Comparison of ENCODE assay signal across 8 cellular contexts in the genomic region with DNA sequence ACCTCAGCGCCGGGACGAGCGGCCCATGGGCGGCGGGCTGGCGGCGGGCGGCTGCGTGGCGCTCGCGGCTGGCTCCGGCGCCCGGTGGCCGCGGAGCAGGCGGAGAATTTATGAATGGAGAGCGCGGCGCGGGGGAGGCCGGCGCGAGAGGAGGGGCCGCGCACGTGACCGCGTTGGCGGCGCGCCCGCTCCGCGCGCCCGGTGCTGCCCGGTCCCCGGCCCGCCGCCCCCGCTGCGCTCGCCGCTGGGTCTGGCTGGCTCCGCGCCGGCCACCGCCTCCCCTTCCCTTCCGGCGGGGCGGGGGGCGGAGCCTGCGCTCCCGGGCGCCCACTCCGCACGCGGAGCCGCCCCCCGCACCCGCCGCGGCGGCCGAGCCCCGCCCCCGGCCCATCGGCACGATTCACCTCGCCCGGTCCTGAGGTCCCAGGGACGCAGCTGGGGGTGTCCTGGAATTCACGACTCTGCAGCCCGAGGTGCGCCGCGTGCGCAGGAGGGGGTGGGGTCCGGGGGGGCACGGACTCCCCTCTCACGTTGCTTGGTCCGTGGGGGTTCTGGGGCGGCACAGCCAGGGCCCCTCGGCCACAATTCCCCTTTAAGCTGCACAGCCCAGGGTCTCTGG. TPM values are rescaled to one million over a fixed set of nuclear protein-coding genes. Genes with fewer than 3 reads are reported as not detected.
DNase-seq lines count a peak whose midpoint lies in the region; ATAC-seq lines count a peak whose summit lies in the region.

A gene with protein sequence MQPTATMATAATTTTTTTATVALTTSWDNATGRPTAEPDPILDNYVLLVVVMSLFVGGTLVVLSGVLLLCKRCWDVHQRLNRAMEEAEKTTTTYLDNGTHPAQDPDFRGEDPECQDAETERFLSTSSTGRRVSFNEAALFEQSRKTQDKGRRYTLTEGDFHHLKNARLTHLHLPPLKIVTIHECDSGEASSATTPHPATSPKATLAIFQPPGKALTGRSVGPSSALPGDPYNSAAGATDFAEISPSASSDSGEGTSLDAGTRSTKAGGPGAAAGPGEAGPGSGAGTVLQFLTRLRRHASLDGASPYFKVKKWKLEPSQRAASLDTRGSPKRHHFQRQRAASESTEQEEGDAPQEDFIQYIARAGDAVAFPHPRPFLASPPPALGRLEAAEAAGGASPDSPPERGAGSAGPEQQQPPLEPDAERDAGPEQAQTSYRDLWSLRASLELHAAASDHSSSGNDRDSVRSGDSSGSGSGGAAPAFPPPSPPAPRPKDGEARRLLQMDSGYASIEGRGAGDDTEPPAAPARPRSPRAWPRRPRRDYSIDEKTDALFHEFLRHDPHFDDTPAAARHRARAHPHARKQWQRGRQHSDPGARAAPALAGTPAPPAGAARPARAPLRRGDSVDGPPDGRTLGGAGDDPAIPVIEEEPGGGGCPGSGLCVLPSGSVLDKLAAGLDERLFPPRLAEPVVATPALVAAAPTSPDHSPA (minus strand): TSS at position 252 of the 619 bp plus-strand sequence. CDS start 1,905 bp downstream, outside the sequence.

- WGBS in ectodermal cell, 2 experiments, result 1% methylated on average over 87 of the region's 87 CpGs

- peak within 1 kb of the TSS; percentile 66 for H3K4me3 Mint-ChIP-seq in activated CD4-positive, alpha-beta T cell treated with anti-CD3 and anti-CD28 coated beads, Interleukin-2, amount 10 ng/mL, durations not matched to agents 7 days and 5 days
- peak within 1 kb of the TSS; percentile 79 to 92 (median 85) for H3K4me3 Mint-ChIP-seq in naive B cell

- peaks cover 7% of the 10 kb centered on the region; the same call in 1 of the 2 replicates for H3K4me1 ChIP-seq in SJCRH30
- peaks cover 3% of the 10 kb centered on the region for H3K4me1 ChIP-seq in ectodermal cell (ENCODE audit: control insufficient read depth, insufficient read depth, low read length)

- peaks cover 9% of the 10 kb centered on the region for H3K36me3 Mint-ChIP-seq in activated CD4-positive, alpha-beta T cell treated with anti-CD3 and anti-CD28 coated beads, Interleukin-2, amount 10 ng/mL, durations not matched to agents 7 days and 5 days (ENCODE audit: low read depth)
- no peaks in the 10 kb centered on the region for H3K36me3 Mint-ChIP-seq in naive B cell

- no peaks in the 10 kb centered on the region for H3K36me3 ChIP-seq in SJCRH30
- peaks cover 17% of the 10 kb centered on the region for H3K36me3 ChIP-seq in ectodermal cell (ENCODE audit: control insufficient read depth, insufficient read depth, low read length)

- H3K9me3 ChIP-seq in SJCRH30 (replicated peaks) (no peaks in the 10 kb centered on the region), ectodermal cell (ENCODE audit: control insufficient read depth, low read length) (no peaks in the 10 kb centered on the region)

- peak within 1 kb of the TSS; percentile 72 for H3K27ac Mint-ChIP-seq in activated CD4-positive, alpha-beta T cell treated with anti-CD3 and anti-CD28 coated beads, Interleukin-2, amount 10 ng/mL, durations not matched to agents 7 days and 5 days
- peak within 1 kb of the TSS; percentile 76 to 96 (median 94) for H3K27ac Mint-ChIP-seq in naive B cell

- H3K9me3 Mint-ChIP-seq in activated CD4-positive, alpha-beta T cell treated with anti-CD3 and anti-CD28 coated beads, Interleukin-2, amount 10 ng/mL, durations not matched to agents 7 days and 5 days, result no peaks in the 10 kb centered on the region
- no peaks in the 10 kb centered on the region for H3K9me3 Mint-ChIP-seq in naive B cell

- POLR2A ChIA-PET in activated CD4-positive, alpha-beta T cell treated with anti-CD3 and anti-CD28 coated beads, Interleukin-2, amount 10 ng/mL, durations not matched to agents 7 days and 5 days (lab: Charles Lee), result no interaction called here

- H3K4me3 ChIP-seq in SJCRH30 (peak within 1 kb of the TSS; percentile 61), ectodermal cell (ENCODE audit: insufficient read depth, low read depth, low read length) (peak within 1 kb of the TSS; percentile 73)

- peaks cover 23% of the 10 kb centered on the region for H3K27me3 Mint-ChIP-seq in activated CD4-positive, alpha-beta T cell treated with anti-CD3 and anti-CD28 coated beads, Interleukin-2, amount 10 ng/mL, durations not matched to agents 7 days and 5 days
- H3K27me3 Mint-ChIP-seq in naive B cell, result peaks cover 5 to 11% (median 9%) of the 10 kb centered on the region in 3 donors

- ATAC-seq in naive B cell (ENCODE audit: low read depth in 2 of 2) (no peak), HG03342 (IDR thresholded peaks at IDR 0.05; ENCODE audit: unreplicated experiment) (no peak)

- CTCF ChIA-PET in activated CD4-positive, alpha-beta T cell treated with anti-CD3 and anti-CD28 coated beads, Interleukin-2, amount 10 ng/mL, durations not matched to agents 7 days and 5 days (lab: Charles Lee), result interaction anchor here (0.8 to 1.1 kb wide), 2 partner anchors 29 to 35 kb away, joined by 3 read pairs; no protein-coding TSS in a partner anchor

- H3K27me3 ChIP-seq in SJCRH30 (peaks cover 4% of the 10 kb centered on the region; the same call in 1 of the 2 replicates), ectodermal cell (ENCODE audit: control insufficient read depth, insufficient read depth, low read length, poor library complexity, severe bottlenecking) (peaks cover 5% of the 10 kb centered on the region)

- H3K4me1 Mint-ChIP-seq in activated CD4-positive, alpha-beta T cell treated with anti-CD3 and anti-CD28 coated beads, Interleukin-2, amount 10 ng/mL, durations not matched to agents 7 days and 5 days, result peaks cover 32% of the 10 kb centered on the region
- H3K4me1 Mint-ChIP-seq in naive B cell, result peaks cover 17 to 31% (median 27%) of the 10 kb centered on the region in 3 donors

- no peak within 1 kb of the TSS for H3K27ac ChIP-seq in SJCRH30
- no peak within 1 kb of the TSS for H3K27ac ChIP-seq in ectodermal cell (ENCODE audit: insufficient read depth, low read depth, low read length, poor library complexity, severe bottlenecking)

- DNase-seq in activated CD4-positive, alpha-beta T cell treated with anti-CD3 and anti-CD28 coated beads, Interleukin-2, amount 10 ng/mL, durations not matched to agents 7 days and 5 days, result no peak
- DNase-seq in activated CD4-positive, alpha-beta T cell treated with anti-CD3 and anti-CD28 coated beads for 1 hour, result no peak
- DNase-seq in SJCRH30, result peak in 1 of 2 experiments; percentile 51
- DNase-seq in naive B cell, result no peak
- DNase-seq in DMS114 treated with DMSO at 0.1 percent for 48 hours (lab: John Stamatoyannopoulos, UW; ENCODE audit: unreplicated experiment), result no peak
- no peak for DNase-seq in dedifferentiated amniotic fluid mesenchymal stem cell (ENCODE audit: extremely low spot score)

RNA-seq across cellular contexts. Expression of the gene that starts here (rescaled TPM):
- not detected for total RNA-seq in activated CD4-positive, alpha-beta T cell treated with anti-CD3 and anti-CD28 coated beads, Interleukin-2, amount 10 ng/mL, durations not matched to agents 7 days and 5 days
- 1.2 and 1.9 TPM in 2 replicates for total RNA-seq in SJCRH30 (2014; rRNA removed; shearing (Covaris generic))
- polyA plus RNA-seq in ectodermal cell (2013, experiment 1 of 4), result 19.8 TPM
- 16.0 TPM for polyA plus RNA-seq in ectodermal cell (2013, experiment 2 of 4)
- polyA plus RNA-seq in ectodermal cell (2013, experiment 3 of 4), result 20.8 TPM
- polyA plus RNA-seq in ectodermal cell (2013, experiment 4 of 4), result 21.1 TPM
- not detected for polyA plus RNA-seq in naive B cell (ENCODE audit: low read depth in 6 of 6)
